Comparison of ENCODE assay signal across 14 cellular contexts in the genomic region with DNA sequence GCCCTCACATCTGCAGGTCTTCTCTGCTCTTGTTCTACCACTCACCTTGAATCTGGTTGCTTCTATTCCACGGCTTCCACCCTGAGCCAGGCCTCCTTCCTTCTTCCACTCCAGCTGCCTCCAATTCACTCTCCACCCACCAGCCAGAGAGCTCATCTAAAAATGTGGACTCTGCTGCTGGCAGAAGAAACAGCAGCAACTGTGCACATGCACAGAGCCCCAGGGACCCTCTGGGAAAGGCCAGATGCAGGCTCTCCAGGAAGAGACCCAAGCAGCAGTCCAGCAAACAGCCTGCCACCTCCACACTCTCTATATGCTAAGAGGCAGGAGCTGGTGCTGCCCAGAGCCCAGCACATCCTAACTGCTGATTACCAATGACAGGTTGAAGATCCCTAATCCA.
DNase-seq lines count a peak whose midpoint lies in the region; ATAC-seq, FAIRE-seq and TF ChIP-seq lines count a peak whose summit lies in the region.
"Had no signal": no experiment of that assay in that cellular context is flagged by ENCODE, and none has a peak within 500 bp of the region (broad histone marks: within the 10 kb centered on the region; RNA-seq: fewer than 3 reads in every experiment).

No MANE protein-coding gene starts in this region.

- intact Hi-C loops in left cardiac atrium (cut with DNase I), result no loop called here

- H2BK15ac ChIP-seq in H1 (ENCODE audit: low read length), result no peak overlapping the region
- H2BK15ac ChIP-seq in neuronal stem cell (ENCODE audit: low read length), result no peak overlapping the region

- no peak for TF ChIP-seq POLR2A in H1 (IDR thresholded peaks at IDR 0.05; ENCODE audit: control extremely low read depth in 1 of 2, low read depth in 2 of 2, low read length in 2 of 2)

- no peak for FAIRE-seq in H1 (lab: Jason Lieb, UNC)
- FAIRE-seq: GM12878, GM18507 had no signal

- no peaks in the 10 kb centered on the region for H3K79me2 ChIP-seq in H1 (ENCODE audit: control insufficient read depth in 1 of 2, insufficient read depth in 2 of 2, low read length in 2 of 2)

- H3K18ac ChIP-seq in H1 (ENCODE audit: extremely low read depth, low read length) (no peak overlapping the region), neuronal stem cell (ENCODE audit: low read length) (no peak overlapping the region)

- no peak overlapping the region for H4K5ac ChIP-seq in H1 (ENCODE audit: insufficient read length, low read depth, low read length)

- H3K27ac ChIP-seq in BLaER1 (0 out of 2 replicates have a peak overlapping the region, but pooled peaks have one; percentile 13), H1 (ENCODE audit: low read depth, low read length) (no peak overlapping the region), neuronal stem cell (replicated peaks; ENCODE audit: low read length) (no peak overlapping the region)
- H3K27ac ChIP-seq: C4-2B, GM23248 had no signal

- H2AFZ ChIP-seq in H1 (ENCODE audit: low read length) (no peak overlapping the region), neuronal stem cell (ENCODE audit: low read length) (no peak overlapping the region)
- H2AFZ ChIP-seq: GM23248 had no signal

- no peak overlapping the region for H3K4ac ChIP-seq in H1 (replicated peaks; ENCODE audit: insufficient read length, low read depth, low read length)
- no peak overlapping the region for H3K4ac ChIP-seq in neuronal stem cell (ENCODE audit: low read length)

- H2BK20ac ChIP-seq in H1 (ENCODE audit: low read length), result no peak overlapping the region

- H3K9me3 ChIP-seq in BLaER1 (no peaks in the 10 kb centered on the region), H1 (ENCODE audit: insufficient read depth in 2 of 2, low read depth in 1 of 2, low read length in 1 of 2) (no peaks in the 10 kb centered on the region), neuronal stem cell (replicated peaks in 1 of 2; ENCODE audit: control insufficient read depth in 2 of 2, insufficient read depth in 1 of 2, low read depth in 1 of 2, low read length in 2 of 2) (no peaks in the 10 kb centered on the region)

- no peak for TF ChIP-seq CTCF in H1 (IDR thresholded peaks at IDR 0.05; ENCODE audit: control extremely low read depth in 1 of 3, insufficient read depth in 1 of 3, low read depth in 1 of 3, low read length in 3 of 3)

- H3K4me2 ChIP-seq in BLaER1, result peak overlapping the region; percentile 20; the same call in 1 of the 2 replicates
- no peak overlapping the region for H3K4me2 ChIP-seq in H1 (ENCODE audit: insufficient read depth in 1 of 2, low read depth in 2 of 2, low read length in 2 of 2)
- no peak overlapping the region for H3K4me2 ChIP-seq in neuronal stem cell (ENCODE audit: insufficient read depth, low read length, poor library complexity, severe bottlenecking)

- H2BK5ac ChIP-seq in H1 (ENCODE audit: low read depth, low read length) (no peak overlapping the region), neuronal stem cell (ENCODE audit: low read length) (no peak overlapping the region)

- H4K8ac ChIP-seq in H1 (ENCODE audit: extremely low read depth, insufficient read depth, low read length) (peak overlapping the region; percentile 20; the same call in 1 of the 2 replicates), neuronal stem cell (ENCODE audit: low read depth, low read length) (no peak overlapping the region)

- no peak for TF ChIP-seq RAD21 in H1 (IDR thresholded peaks at IDR 0.05 in 1 of 2, conservative IDR thresholded peaks at IDR 0.05 in 1 of 2; ENCODE audit: low read depth in 2 of 2, low read length in 2 of 2)

- no peak for DNase-seq in H1 (ENCODE audit: low read depth in 1 of 2, low spot score in 2 of 2)
- DNase-seq in left cardiac atrium, result no peak
- DNase-seq in neuronal stem cell (ENCODE audit: low spot score), result no peak
- no peak for DNase-seq in RPMI8226
- no peak for DNase-seq in stimulated activated CD8-positive, alpha-beta memory T cell treated with anti-CD3 and anti-CD28 coated beads, Interleukin-4, amount 100 ng/mL, for 48 hours
- DNase-seq: ACHN; CD4-positive, alpha-beta memory T cell; GM23248; H7 had no signal

- POLR2A ChIA-PET in H1 (lab: Charles Lee; ENCODE audit: partially characterized antibody), result no interaction called here

- CTCF ChIA-PET in H1 (lab: Charles Lee; ENCODE audit: partially characterized antibody), result no interaction called here

- peaks cover 17% of the 10 kb centered on the region; the same call in 1 of the 2 replicates for H3K4me1 ChIP-seq in BLaER1
- peaks cover 0 to 4% (median 1%) of the 10 kb centered on the region in 4 experiments; a peak in 3 of 7 replicates for H3K4me1 ChIP-seq in H1 (replicated peaks in 1 of 4; ENCODE audit: control insufficient read depth in 3 of 4, insufficient read depth in 4 of 4, low read length in 3 of 4)
- H3K4me1 ChIP-seq in neuronal stem cell (ENCODE audit: control insufficient read depth in 2 of 2, insufficient read depth in 1 of 2, low read depth in 1 of 2, low read length in 2 of 2), result peaks cover 0 to 2% of the 10 kb centered on the region in 2 donors

- peak; percentile 12 to 58 for ATAC-seq in left cardiac atrium
- ATAC-seq in HG02642 (IDR thresholded peaks at IDR 0.05; ENCODE audit: poor library complexity, unreplicated experiment), result no peak
- ATAC-seq: GM12878 had no signal

- no peak overlapping the region for H2AK5ac ChIP-seq in H1 (ENCODE audit: low read depth, low read length)
- H2AK5ac ChIP-seq in neuronal stem cell (ENCODE audit: low read depth, low read length), result no peak overlapping the region

- WGBS in H1 (ENCODE audit: extremely low coverage in 1 of 2, insufficient coverage in 1 of 2, insufficient read length in 1 of 2, insufficient replicate concordance in 2 of 2, low coverage in 1 of 2, low lambda C conversion rate in 2 of 2, missing lambda C conversion rate in 1 of 2), 2 experiments, result 93% methylated on average over 1 of the region's 1 CpG; no CpG with 5 or more reads in 1 of the 2 experiments
- no CpG with 5 or more reads among the region's 1 CpG for WGBS in neuronal stem cell (ENCODE audit: extremely low coverage in 2 of 2, insufficient read length in 2 of 2, insufficient replicate concordance in 1 of 2), 2 donors

- no peak overlapping the region for H3K4me3 ChIP-seq in BLaER1
- H3K4me3 ChIP-seq in H1 (ENCODE audit: extremely low read depth in 1 of 4, insufficient read depth in 2 of 4, low read depth in 3 of 4, low read length in 4 of 4), result no peak overlapping the region
- no peak overlapping the region for H3K4me3 ChIP-seq in neuronal stem cell (ENCODE audit: low read length in 2 of 2)
- H3K4me3 ChIP-seq: GM12878, GM23248 had no signal

- H3K23me2 ChIP-seq in H1 (ENCODE audit: low read depth, low read length), result no peaks in the 10 kb centered on the region; the same call in 1 of the 2 replicates

- H2BK12ac ChIP-seq in H1 (ENCODE audit: low read depth, low read length) (no peak overlapping the region), neuronal stem cell (ENCODE audit: low read length) (no peak overlapping the region)

- H3K56ac ChIP-seq in H1 (replicated peaks; ENCODE audit: insufficient read length, low read depth, low read length), result no peak overlapping the region

- no peaks in the 10 kb centered on the region for H3K36me3 ChIP-seq in BLaER1
- no peaks in the 10 kb centered on the region for H3K36me3 ChIP-seq in H1 (ENCODE audit: control insufficient read depth in 2 of 4, insufficient read depth in 4 of 4, low read length in 3 of 4)
- H3K36me3 ChIP-seq in neuronal stem cell (replicated peaks in 1 of 2; ENCODE audit: control insufficient read depth in 2 of 2, insufficient read depth in 2 of 2, low read length in 2 of 2), result no peaks in the 10 kb centered on the region

- no peaks in the 10 kb centered on the region for H3K79me1 ChIP-seq in H1 (ENCODE audit: low read depth, low read length)
- no peaks in the 10 kb centered on the region for H3K79me1 ChIP-seq in neuronal stem cell (ENCODE audit: low read depth, low read length)

- no peak overlapping the region for H3K14ac ChIP-seq in H1 (ENCODE audit: insufficient read length)
- no peak overlapping the region for H3K14ac ChIP-seq in neuronal stem cell (ENCODE audit: low read length)

- H3K27me3 ChIP-seq in BLaER1 (no peaks in the 10 kb centered on the region), H1 (replicated peaks in 1 of 4; ENCODE audit: control insufficient read depth in 3 of 4, extremely low read depth in 1 of 4, insufficient read depth in 3 of 4, low read length in 3 of 4) (no peaks in the 10 kb centered on the region), neuronal stem cell (ENCODE audit: control insufficient read depth in 3 of 3, insufficient read depth in 3 of 3, low read depth in 1 of 3, low read length in 3 of 3) (no peaks in the 10 kb centered on the region)

- no peak overlapping the region for H2BK120ac ChIP-seq in H1 (replicated peaks; ENCODE audit: low read depth, low read length)
- no peak overlapping the region for H2BK120ac ChIP-seq in neuronal stem cell (ENCODE audit: low read depth, low read length)

- TF ChIP-seq EP300 in H1 (IDR thresholded peaks at IDR 0.05; ENCODE audit: borderline replicate concordance in 1 of 2, low read depth in 2 of 2, low read length in 2 of 2), result no peak

- H3K9ac ChIP-seq in BLaER1, result no peak overlapping the region
- no peak overlapping the region for H3K9ac ChIP-seq in H1 (replicated peaks in 1 of 4; ENCODE audit: extremely low read depth in 1 of 4, low read depth in 3 of 4, low read length in 3 of 4)
- no peak overlapping the region for H3K9ac ChIP-seq in neuronal stem cell (ENCODE audit: low read depth, low read length, poor library complexity)
- H3K9ac ChIP-seq: GM23248 had no signal

- H4K20me1 ChIP-seq in BLaER1 (no peaks in the 10 kb centered on the region), H1 (replicated peaks in 1 of 2; ENCODE audit: control insufficient read depth in 1 of 2, insufficient read depth in 2 of 2, low read length in 2 of 2) (no peaks in the 10 kb centered on the region)

- H3K23ac ChIP-seq in H1 (ENCODE audit: insufficient read length), result no peak overlapping the region
- H3K23ac ChIP-seq in neuronal stem cell (ENCODE audit: low read depth, low read length, poor library complexity), result no peak overlapping the region

- H4K91ac ChIP-seq in H1 (replicated peaks; ENCODE audit: insufficient read length, low read length), result no peak overlapping the region
- peak overlapping the region; percentile 35 for H4K91ac ChIP-seq in neuronal stem cell (ENCODE audit: low read depth, low read length, poor library complexity)

TF ChIP-seq in H1, 55 proteins besides CTCF, POLR2A, EP300 and RAD21 (continues in another document):
- TF ChIP-seq POU5F1 (IDR thresholded peaks at IDR 0.05; ENCODE audit: low read depth, low read length) (no peak), SIN3A (conservative IDR thresholded peaks at IDR 0.05 in 1 of 2, IDR thresholded peaks at IDR 0.05 in 1 of 2; ENCODE audit: low read depth in 1 of 2, low read length in 2 of 2) (no peak), MAFK (IDR thresholded peaks at IDR 0.05; ENCODE audit: low read depth, low read length) (no peak)
